1 cellular context compared by ENCODE assay signal in genomic region chr17:30378797-30379302, GRCh38.
TF ChIP-seq lines count a peak whose summit lies in the region.

CPD (plus strand) TSS chr17:30378927; CDS start chr17:30378981, 54 bp downstream.

TF ChIP-seq in K562, 482 proteins besides CTCF, POLR2A, EP300 and RAD21 (continued from another document and continues in another):
- TF ChIP-seq DLX4 (CRISPR knock-in tag; IDR thresholded peaks at IDR 0.05): no peak
- TF ChIP-seq MXI1 (IDR thresholded peaks at IDR 0.05; ENCODE audit: low read depth, low read length): no peak
- peak; percentile 73 for TF ChIP-seq TAF1 (IDR thresholded peaks at IDR 0.05; ENCODE audit: control insufficient read depth, extremely low read depth, insufficient read depth, low read length, severe bottlenecking)
- peak; percentile 79 for TF ChIP-seq RB1 (IDR thresholded peaks at IDR 0.05; ENCODE audit: low read depth)
- TF ChIP-seq TEAD1 (CRISPR knock-in tag; IDR thresholded peaks at IDR 0.05): no peak
- peak; percentile 86 for TF ChIP-seq HMGN3 (IDR thresholded peaks at IDR 0.05; ENCODE audit: borderline replicate concordance, extremely low read depth, insufficient read length, low read depth, low read length)
- peak; percentile 33 for TF ChIP-seq SAP30 (IDR thresholded peaks at IDR 0.05; ENCODE audit: borderline replicate concordance, insufficient read depth, low read depth, low read length, poor library complexity, severe bottlenecking)
- TF ChIP-seq ZEB2 (IDR thresholded peaks at IDR 0.05): no peak
- peak; percentile 67 for TF ChIP-seq KDM5B (IDR thresholded peaks at IDR 0.05; ENCODE audit: insufficient replicate concordance, low read depth, low read length)
- TF ChIP-seq SRF (CRISPR knock-in tag; IDR thresholded peaks at IDR 0.05): peak in 1 of 2 experiments; percentile 40; a peak in 1 of 4 replicates
- no peak for TF ChIP-seq ZNF668 (CRISPR knock-in tag; IDR thresholded peaks at IDR 0.05)
- no peak for TF ChIP-seq TEAD2 (tag; IDR thresholded peaks at IDR 0.05)
- no peak for TF ChIP-seq CBX8 (IDR thresholded peaks at IDR 0.05; ENCODE audit: borderline replicate concordance, extremely low read depth, low read depth, low read length, poor library complexity, severe bottlenecking)
- no peak for TF ChIP-seq GTF3C2 (IDR thresholded peaks at IDR 0.05; ENCODE audit: borderline replicate concordance, extremely low read depth, insufficient read length)
- no peak for TF ChIP-seq MEF2A (IDR thresholded peaks at IDR 0.05; ENCODE audit: control insufficient read depth, low read depth, low read length)
- TF ChIP-seq ZSCAN29 (IDR thresholded peaks at IDR 0.05): no peak
- no peak for TF ChIP-seq IFI16 (CRISPR knock-in tag; IDR thresholded peaks at IDR 0.05)
- peak; percentile 43; the same call in 1 of the 2 replicates for TF ChIP-seq ESRRA (IDR thresholded peaks at IDR 0.05; ENCODE audit: borderline replicate concordance, low read depth)
- no peak for TF ChIP-seq RBM14 (IDR thresholded peaks at IDR 0.05; ENCODE audit: borderline replicate concordance, insufficient read depth, low read depth, low read length)
- TF ChIP-seq MIER1 (IDR thresholded peaks at IDR 0.05; ENCODE audit: low read depth): no peak
- peak; percentile 56; the same call in 1 of the 2 replicates for TF ChIP-seq ZBTB7A (IDR thresholded peaks at IDR 0.05; ENCODE audit: borderline replicate concordance, control insufficient read depth, low read depth, low read length)
- peak; percentile 64 to 74; a peak in 2 of 4 replicates for TF ChIP-seq NONO (IDR thresholded peaks at IDR 0.05; ENCODE audit: low read depth in 2 of 2, low read length in 1 of 2)
- peak; percentile 72 for TF ChIP-seq HNRNPLL (IDR thresholded peaks at IDR 0.05; ENCODE audit: low read depth, low read length, poor library complexity, severe bottlenecking)
- no peak for TF ChIP-seq ZNF445 (CRISPR knock-in tag; IDR thresholded peaks at IDR 0.05; ENCODE audit: low read depth)
- peak; percentile 58 for TF ChIP-seq RBM22 (IDR thresholded peaks at IDR 0.05; ENCODE audit: low read depth, low read length, poor library complexity, severe bottlenecking)
- peak; percentile 64 for TF ChIP-seq ZBTB40 (IDR thresholded peaks at IDR 0.05)
- TF ChIP-seq ZBTB40 (CRISPR knock-in tag; IDR thresholded peaks at IDR 0.05): no peak
- TF ChIP-seq NR0B1 (IDR thresholded peaks at IDR 0.05; ENCODE audit: partially characterized antibody): no peak
- no peak for TF ChIP-seq MTA1 (IDR thresholded peaks at IDR 0.05; ENCODE audit: borderline replicate concordance)
- TF ChIP-seq, protein P1, sequence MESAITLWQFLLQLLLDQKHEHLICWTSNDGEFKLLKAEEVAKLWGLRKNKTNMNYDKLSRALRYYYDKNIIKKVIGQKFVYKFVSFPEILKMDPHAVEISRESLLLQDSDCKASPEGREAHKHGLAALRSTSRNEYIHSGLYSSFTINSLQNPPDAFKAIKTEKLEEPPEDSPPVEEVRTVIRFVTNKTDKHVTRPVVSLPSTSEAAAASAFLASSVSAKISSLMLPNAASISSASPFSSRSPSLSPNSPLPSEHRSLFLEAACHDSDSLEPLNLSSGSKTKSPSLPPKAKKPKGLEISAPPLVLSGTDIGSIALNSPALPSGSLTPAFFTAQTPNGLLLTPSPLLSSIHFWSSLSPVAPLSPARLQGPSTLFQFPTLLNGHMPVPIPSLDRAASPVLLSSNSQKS (CRISPR knock-in tag; IDR thresholded peaks at IDR 0.05): no peak
- peak; percentile 45 for TF ChIP-seq FOS (IDR thresholded peaks at IDR 0.05; ENCODE audit: extremely low read depth, insufficient read length)
- TF ChIP-seq MEF2D (tag; conservative IDR thresholded peaks at IDR 0.05; ENCODE audit: low read depth): no peak
- peak; percentile 98 for TF ChIP-seq RBM25 (IDR thresholded peaks at IDR 0.05; ENCODE audit: low read depth, low read length, severe bottlenecking)
- no peak for TF ChIP-seq ZBTB8A (IDR thresholded peaks at IDR 0.05; ENCODE audit: partially characterized antibody)
- peak; percentile 58; the same call in 1 of the 2 replicates for TF ChIP-seq CBX1 (IDR thresholded peaks at IDR 0.05; ENCODE audit: low read depth)
- TF ChIP-seq, protein P2, sequence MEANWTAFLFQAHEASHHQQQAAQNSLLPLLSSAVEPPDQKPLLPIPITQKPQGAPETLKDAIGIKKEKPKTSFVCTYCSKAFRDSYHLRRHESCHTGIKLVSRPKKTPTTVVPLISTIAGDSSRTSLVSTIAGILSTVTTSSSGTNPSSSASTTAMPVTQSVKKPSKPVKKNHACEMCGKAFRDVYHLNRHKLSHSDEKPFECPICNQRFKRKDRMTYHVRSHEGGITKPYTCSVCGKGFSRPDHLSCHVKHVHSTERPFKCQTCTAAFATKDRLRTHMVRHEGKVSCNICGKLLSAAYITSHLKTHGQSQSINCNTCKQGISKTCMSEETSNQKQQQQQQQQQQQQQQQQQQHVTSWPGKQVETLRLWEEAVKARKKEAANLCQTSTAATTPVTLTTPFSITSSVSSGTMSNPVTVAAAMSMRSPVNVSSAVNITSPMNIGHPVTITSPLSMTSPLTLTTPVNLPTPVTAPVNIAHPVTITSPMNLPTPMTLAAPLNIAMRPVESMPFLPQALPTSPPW (CRISPR knock-in tag; IDR thresholded peaks at IDR 0.05): peak; percentile 92
- peak; percentile 28; the same call in 1 of the 2 replicates for TF ChIP-seq POLR2H (tag; IDR thresholded peaks at IDR 0.05; ENCODE audit: low read depth)
- TF ChIP-seq SMARCE1 (IDR thresholded peaks at IDR 0.05): no peak
- no peak for TF ChIP-seq RAD51 (IDR thresholded peaks at IDR 0.05; ENCODE audit: borderline replicate concordance, low read depth)
- peak; percentile 36; the same call in 1 of the 2 replicates for TF ChIP-seq STAT6 (CRISPR knock-in tag; IDR thresholded peaks at IDR 0.05)
- TF ChIP-seq, protein P3, sequence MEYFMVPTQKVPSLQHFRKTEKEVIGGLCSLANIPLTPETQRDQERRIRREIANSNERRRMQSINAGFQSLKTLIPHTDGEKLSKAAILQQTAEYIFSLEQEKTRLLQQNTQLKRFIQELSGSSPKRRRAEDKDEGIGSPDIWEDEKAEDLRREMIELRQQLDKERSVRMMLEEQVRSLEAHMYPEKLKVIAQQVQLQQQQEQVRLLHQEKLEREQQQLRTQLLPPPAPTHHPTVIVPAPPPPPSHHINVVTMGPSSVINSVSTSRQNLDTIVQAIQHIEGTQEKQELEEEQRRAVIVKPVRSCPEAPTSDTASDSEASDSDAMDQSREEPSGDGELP (CRISPR knock-in tag; IDR thresholded peaks at IDR 0.05; ENCODE audit: borderline replicate concordance): 0 out of 2 replicates have a peak, but pooled peaks have one; percentile 17
- TF ChIP-seq POLR2G (IDR thresholded peaks at IDR 0.05; ENCODE audit: low read depth, low read length): peak; percentile 96
